In the genomic region with DNA sequence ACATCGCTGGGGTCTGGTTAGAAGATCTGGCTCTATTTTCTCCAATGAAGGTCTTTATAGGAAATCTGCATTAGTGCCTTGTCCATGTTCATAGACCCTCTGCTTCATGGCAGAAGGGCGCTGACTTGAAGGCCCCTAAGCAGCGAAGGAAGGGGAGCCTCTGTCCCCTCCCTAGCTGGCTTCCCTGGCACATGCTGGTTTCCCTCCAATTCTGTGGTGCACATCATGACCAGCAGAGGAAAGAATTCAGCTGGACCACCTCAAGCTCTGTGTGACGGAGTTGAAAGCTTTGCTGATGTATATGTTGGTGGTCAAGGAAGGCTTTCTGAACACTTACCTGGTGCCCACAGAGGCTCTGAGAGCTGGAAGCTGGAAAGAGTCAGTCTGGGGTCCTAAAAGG, we compare ENCODE assay signal across 35 cellular contexts.
A peak's percentile ranks its signal among the peaks of the same experiment; 100 is the strongest.
DNase-seq lines count a peak whose midpoint lies in the region; ATAC-seq, FAIRE-seq and TF ChIP-seq lines count a peak whose summit lies in the region.
"Had no signal": no experiment of that assay in that cellular context is flagged by ENCODE, and none has a peak within 500 bp of the region (broad histone marks: within the 10 kb centered on the region; RNA-seq: fewer than 3 reads in every experiment).

No MANE protein-coding gene starts in this region.

- BruUV-seq in K562 (replicated peaks; lab: Mats Ljungman, UMichigan): no TSS peak

- intact Hi-C loops in activated CD4-positive, alpha-beta T cell treated with anti-CD3 and anti-CD28 coated beads, Interleukin-2, amount 10 ng/mL, durations not matched to agents 24 days and 14 days (cut with micrococcal nuclease): no loop called here
- intact Hi-C loops in K562 (cut with micrococcal nuclease): no loop called here

- POLR2A ChIA-PET in K562 (lab: Yijun Ruan, JAX): interaction anchor here (0.6 to 2.2 kb wide), 5 partner anchors 8 to 55 kb away, joined by 3 to 8 read pairs (median 3); no protein-coding TSS in a partner anchor
- POLR2A ChIA-PET in H1 (lab: Charles Lee; ENCODE audit: partially characterized antibody): no interaction called here

- 0 out of 2 replicates have a peak overlapping the region, but pooled peaks have one; percentile 33 for H2BK15ac ChIP-seq in H1 (ENCODE audit: low read length)

- TF ChIP-seq RAD21 in K562 (CRISPR knock-in tag; conservative IDR thresholded peaks at IDR 0.05 in 1 of 2, IDR thresholded peaks at IDR 0.05 in 1 of 2) (no peak), H1 (IDR thresholded peaks at IDR 0.05 in 1 of 2, conservative IDR thresholded peaks at IDR 0.05 in 1 of 2; ENCODE audit: low read depth in 2 of 2, low read length in 2 of 2) (no peak)

- TF ChIP-seq EP300 in K562 (IDR thresholded peaks at IDR 0.05; ENCODE audit: low read length) (no peak), H1 (IDR thresholded peaks at IDR 0.05; ENCODE audit: borderline replicate concordance in 1 of 2, low read depth in 2 of 2, low read length in 2 of 2) (no peak)

- 0 out of 2 replicates have a peak overlapping the region, but pooled peaks have one; percentile 28 for H2AK5ac ChIP-seq in H1 (ENCODE audit: low read depth, low read length)

- no peaks in the 10 kb centered on the region for H3K36me3 Mint-ChIP-seq in activated CD4-positive, alpha-beta T cell treated with anti-CD3 and anti-CD28 coated beads, Interleukin-2, amount 10 ng/mL, durations not matched to agents 24 days and 14 days (ENCODE audit: low read depth)
- H3K36me3 Mint-ChIP-seq: CD14-positive monocyte; CD4-positive, alpha-beta memory T cell; CD4-positive, CD25-positive, alpha-beta regulatory T cell; CD8-positive, alpha-beta memory T cell; CD8-positive, alpha-beta T cell had no signal

- H3K27ac ChIP-seq in K562 (ENCODE audit: extremely low read depth, low read depth, low read length) (no peak overlapping the region), H1 (ENCODE audit: low read depth, low read length) (no peak overlapping the region)
- H3K27ac ChIP-seq: 22Rv1; A549; BLaER1; BLaER1 treated with 17β-estradiol and CSF1 and Interleukin-3, amounts not matched to agents 10 nM and 100 nM; C4-2B had no signal

- no peaks in the 10 kb centered on the region for H3K9me1 ChIP-seq in K562 (ENCODE audit: control insufficient read depth, insufficient read depth, low read length)

- H2AFZ ChIP-seq in K562 (ENCODE audit: low read depth, low read length): peak overlapping the region; percentile 28; the same call in 1 of the 2 replicates
- 0 out of 2 replicates have a peak overlapping the region, but pooled peaks have one; percentile 12 for H2AFZ ChIP-seq in H1 (ENCODE audit: low read length)

- no peak overlapping the region for H4K8ac ChIP-seq in H1 (ENCODE audit: extremely low read depth, insufficient read depth, low read length)

- 96% methylated on average over 4 of the region's 4 CpGs for WGBS in K562 (ENCODE audit: insufficient coverage, low coverage, missing lambda C conversion rate)
- WGBS in H1 (ENCODE audit: extremely low coverage in 1 of 2, insufficient coverage in 1 of 2, insufficient read length in 1 of 2, insufficient replicate concordance in 2 of 2, low coverage in 1 of 2, low lambda C conversion rate in 2 of 2, missing lambda C conversion rate in 1 of 2), 2 experiments: 81% methylated on average over 4 of the region's 4 CpGs; no CpG with 5 or more reads in 1 of the 2 experiments

- H3K4me3 ChIP-seq in K562 (no peak overlapping the region), H1 (ENCODE audit: extremely low read depth in 1 of 4, insufficient read depth in 2 of 4, low read depth in 3 of 4, low read length in 4 of 4) (no peak overlapping the region)
- H3K4me3 ChIP-seq: A549; BLaER1; BLaER1 treated with 17β-estradiol and CSF1 and Interleukin-3, amounts not matched to agents 10 nM and 100 nM had no signal

- no peaks in the 10 kb centered on the region for H3K23me2 ChIP-seq in H1 (ENCODE audit: low read depth, low read length)

- H3K4me1 Mint-ChIP-seq in activated CD4-positive, alpha-beta T cell treated with anti-CD3 and anti-CD28 coated beads, Interleukin-2, amount 10 ng/mL, durations not matched to agents 24 days and 14 days: peaks cover 9% of the 10 kb centered on the region
- H3K4me1 Mint-ChIP-seq: CD4-positive, CD25-positive, alpha-beta regulatory T cell had no signal

- H3K27me3 ChIP-seq in K562 (ENCODE audit: control insufficient read depth in 2 of 2, insufficient read depth in 2 of 2, low read length in 2 of 2) (no peaks in the 10 kb centered on the region), H1 (replicated peaks in 1 of 4; ENCODE audit: control insufficient read depth in 3 of 4, extremely low read depth in 1 of 4, insufficient read depth in 3 of 4, low read length in 3 of 4) (no peaks in the 10 kb centered on the region; a peak in 2 of 7 replicates)
- H3K27me3 ChIP-seq: BE2C; BLaER1; BLaER1 treated with 17β-estradiol and CSF1 and Interleukin-3, amounts not matched to agents 10 nM and 100 nM had no signal

- ATAC-seq in K562: no peak
- ATAC-seq: A549; CD8-positive, alpha-beta T cell had no signal

- peak overlapping the region; percentile 18 for H4K91ac ChIP-seq in H1 (replicated peaks; ENCODE audit: insufficient read length, low read length)

- H2BK20ac ChIP-seq in H1 (ENCODE audit: low read length): 0 out of 2 replicates have a peak overlapping the region, but pooled peaks have one; percentile 8

- peak overlapping the region in 1 of 2 experiments; percentile 5; a peak in 1 of 4 replicates for H3K9ac ChIP-seq in K562 (ENCODE audit: insufficient read depth in 1 of 2, low read depth in 2 of 2, low read length in 2 of 2)
- H3K9ac ChIP-seq in H1 (replicated peaks in 1 of 4; ENCODE audit: extremely low read depth in 1 of 4, low read depth in 3 of 4, low read length in 3 of 4): no peak overlapping the region
- H3K9ac ChIP-seq: BLaER1; BLaER1 treated with 17β-estradiol and CSF1 and Interleukin-3, amounts not matched to agents 10 nM and 100 nM had no signal

- peak overlapping the region; percentile 54; the same call in 1 of the 2 replicates for H2BK12ac ChIP-seq in H1 (ENCODE audit: low read depth, low read length)

- peaks cover 2% of the 10 kb centered on the region for H3K27me3 Mint-ChIP-seq in activated CD4-positive, alpha-beta T cell treated with anti-CD3 and anti-CD28 coated beads, Interleukin-2, amount 10 ng/mL, durations not matched to agents 24 days and 14 days
- H3K27me3 Mint-ChIP-seq: CD4-positive, CD25-positive, alpha-beta regulatory T cell had no signal

- no peak overlapping the region for H3K4me3 Mint-ChIP-seq in activated CD4-positive, alpha-beta T cell treated with anti-CD3 and anti-CD28 coated beads, Interleukin-2, amount 10 ng/mL, durations not matched to agents 24 days and 14 days
- H3K4me3 Mint-ChIP-seq: B cell; CD14-positive monocyte; CD4-positive, alpha-beta memory T cell; CD4-positive, alpha-beta T cell; CD4-positive, CD25-positive, alpha-beta regulatory T cell; CD8-positive, alpha-beta memory T cell; CD8-positive, alpha-beta T cell had no signal

- no peaks in the 10 kb centered on the region for H3K79me1 ChIP-seq in H1 (ENCODE audit: low read depth, low read length)

- no peak overlapping the region for H3K27ac Mint-ChIP-seq in activated CD4-positive, alpha-beta T cell treated with anti-CD3 and anti-CD28 coated beads, Interleukin-2, amount 10 ng/mL, durations not matched to agents 24 days and 14 days
- H3K27ac Mint-ChIP-seq: B cell; CD4-positive, alpha-beta memory T cell; CD4-positive, alpha-beta T cell; CD4-positive, CD25-positive, alpha-beta regulatory T cell; CD8-positive, alpha-beta T cell had no signal

- no peak overlapping the region for H2BK5ac ChIP-seq in H1 (ENCODE audit: low read depth, low read length)

- in situ Hi-C loops in K562 (cut with MboI): no loop called here

- H3K4me1 ChIP-seq in K562 (replicated peaks in 1 of 2; ENCODE audit: control insufficient read depth in 2 of 2, insufficient read depth in 2 of 2, low read length in 2 of 2) (peaks cover 36 to 81% of the 10 kb centered on the region in 2 experiments), H1 (replicated peaks in 1 of 4; ENCODE audit: control insufficient read depth in 3 of 4, insufficient read depth in 4 of 4, low read length in 3 of 4) (peaks cover 0 to 11% (median under 1%) of the 10 kb centered on the region in 4 experiments; a peak in 4 of 7 replicates)
- H3K4me1 ChIP-seq: A549, Caco-2 had no signal

- no peak overlapping the region for H3K18ac ChIP-seq in H1 (ENCODE audit: extremely low read depth, low read length)

- H3K23ac ChIP-seq in H1 (ENCODE audit: insufficient read length): no peak overlapping the region

- DNase-seq in activated CD4-positive, alpha-beta T cell treated with anti-CD3 and anti-CD28 coated beads, Interleukin-2, amount 10 ng/mL, durations not matched to agents 24 days and 14 days: peak; percentile 33
- no peak for DNase-seq in activated CD4-positive, alpha-beta T cell treated with anti-CD3 and anti-CD28 coated beads for 4 hours
- no peak for DNase-seq in K562 (ENCODE audit: extremely low read depth in 1 of 4, low spot score in 3 of 4)
- DNase-seq in H1 (ENCODE audit: low read depth in 1 of 2, low spot score in 2 of 2): no peak
- DNase-seq in activated CD4-positive, CD25-positive, alpha-beta regulatory T cell (lab: John Stamatoyannopoulos, UW): no peak
- DNase-seq in GM19239 (ENCODE audit: insufficient read length, low spot score): no peak
- DNase-seq: 8988T; ACHN; AML-193; BE2C; C1 segment of cervical spinal cord; Caco-2; Calu3; CD4-positive, alpha-beta memory T cell; CD4-positive, alpha-beta T cell; CD4-positive, CD25-positive, alpha-beta regulatory T cell; CD8-positive, alpha-beta memory T cell; CD8-positive, alpha-beta T cell; COR-L47; DMS 273 treated with DMSO at 0.1 percent for 48 hours; DMS153; DMS53; DMS79; DMS79 treated with DMSO at 0.1 percent for 48 hours; DND-41; EL had no signal

- TF ChIP-seq CTCF in K562 (IDR thresholded peaks at IDR 0.05 in 2 of 3, conservative IDR thresholded peaks at IDR 0.05 in 1 of 3; ENCODE audit: insufficient read depth in 2 of 3, low read depth in 1 of 3, low read length in 3 of 3) (no peak), H1 (IDR thresholded peaks at IDR 0.05; ENCODE audit: control extremely low read depth in 1 of 3, insufficient read depth in 1 of 3, low read depth in 1 of 3, low read length in 3 of 3) (no peak)

- CTCF ChIA-PET in K562 (lab: Yijun Ruan, JAX; ENCODE audit: low intra/inter-chr PET ratio) (no interaction called here), H1 (lab: Charles Lee; ENCODE audit: partially characterized antibody) (interaction anchor here (1.1 to 1.4 kb wide), 3 partner anchors 9 to 106 kb away, joined by 3 to 4 read pairs (median 4); no protein-coding TSS in a partner anchor)

- no peak for FAIRE-seq in K562 (lab: Jason Lieb, UNC)
- FAIRE-seq in H1 (lab: Jason Lieb, UNC): no peak
- no peak for FAIRE-seq in GM19239 (lab: Jason Lieb, UNC)
- FAIRE-seq: A204.1, A549, D721Med had no signal

- no peak overlapping the region for H3K14ac ChIP-seq in H1 (ENCODE audit: insufficient read length)

- no peak overlapping the region for H3K56ac ChIP-seq in H1 (replicated peaks; ENCODE audit: insufficient read length, low read depth, low read length)

- H3K79me2 ChIP-seq in K562 (ENCODE audit: control insufficient read depth, insufficient read depth, low read length) (no peaks in the 10 kb centered on the region), H1 (ENCODE audit: control insufficient read depth in 1 of 2, insufficient read depth in 2 of 2, low read length in 2 of 2) (no peaks in the 10 kb centered on the region)

- H4K20me1 ChIP-seq in K562 (replicated peaks; ENCODE audit: control insufficient read depth, insufficient read depth, low read length) (no peaks in the 10 kb centered on the region), H1 (replicated peaks in 1 of 2; ENCODE audit: control insufficient read depth in 1 of 2, insufficient read depth in 2 of 2, low read length in 2 of 2) (no peaks in the 10 kb centered on the region)
- H4K20me1 ChIP-seq: BLaER1; BLaER1 treated with 17β-estradiol and CSF1 and Interleukin-3, amounts not matched to agents 10 nM and 100 nM had no signal

- H3K9me3 ChIP-seq in K562 (replicated peaks; ENCODE audit: control insufficient read depth, insufficient read depth, low read depth, low read length): no peaks in the 10 kb centered on the region
- no peaks in the 10 kb centered on the region for H3K9me3 ChIP-seq in H1 (ENCODE audit: insufficient read depth in 2 of 2, low read depth in 1 of 2, low read length in 1 of 2)
- H3K9me3 ChIP-seq: A549, BE2C, BLaER1, Caco-2 had no signal

- TF ChIP-seq POLR2A in K562 (conservative IDR thresholded peaks at IDR 0.05): no peak
- TF ChIP-seq POLR2A in H1 (IDR thresholded peaks at IDR 0.05; ENCODE audit: control extremely low read depth in 1 of 2, low read depth in 2 of 2, low read length in 2 of 2): no peak

- no peak overlapping the region for H4K5ac ChIP-seq in H1 (ENCODE audit: insufficient read length, low read depth, low read length)

- H3K9me3 Mint-ChIP-seq in activated CD4-positive, alpha-beta T cell treated with anti-CD3 and anti-CD28 coated beads, Interleukin-2, amount 10 ng/mL, durations not matched to agents 24 days and 14 days: peaks cover 8% of the 10 kb centered on the region
- H3K9me3 Mint-ChIP-seq: CD4-positive, alpha-beta T cell; CD8-positive, alpha-beta T cell had no signal

- H3K4me2 ChIP-seq in K562 (ENCODE audit: insufficient read depth, low read length) (no peak overlapping the region), H1 (ENCODE audit: insufficient read depth in 1 of 2, low read depth in 2 of 2, low read length in 2 of 2) (no peak overlapping the region)
- H3K4me2 ChIP-seq: A549; BLaER1; BLaER1 treated with 17β-estradiol and CSF1 and Interleukin-3, amounts not matched to agents 10 nM and 100 nM had no signal

- no peak overlapping the region for H2BK120ac ChIP-seq in H1 (replicated peaks; ENCODE audit: low read depth, low read length)

- H3K4ac ChIP-seq in H1 (replicated peaks; ENCODE audit: insufficient read length, low read depth, low read length): no peak overlapping the region

- H3K36me3 ChIP-seq in K562 (ENCODE audit: control insufficient read depth, insufficient read depth, low read length) (no peaks in the 10 kb centered on the region), H1 (ENCODE audit: control insufficient read depth in 2 of 4, insufficient read depth in 4 of 4, low read length in 3 of 4) (no peaks in the 10 kb centered on the region)
- H3K36me3 ChIP-seq: BE2C; BLaER1; BLaER1 treated with 17β-estradiol and CSF1 and Interleukin-3, amounts not matched to agents 10 nM and 100 nM had no signal
